1 cellular context compared by ENCODE assay signal in the genomic region with DNA sequence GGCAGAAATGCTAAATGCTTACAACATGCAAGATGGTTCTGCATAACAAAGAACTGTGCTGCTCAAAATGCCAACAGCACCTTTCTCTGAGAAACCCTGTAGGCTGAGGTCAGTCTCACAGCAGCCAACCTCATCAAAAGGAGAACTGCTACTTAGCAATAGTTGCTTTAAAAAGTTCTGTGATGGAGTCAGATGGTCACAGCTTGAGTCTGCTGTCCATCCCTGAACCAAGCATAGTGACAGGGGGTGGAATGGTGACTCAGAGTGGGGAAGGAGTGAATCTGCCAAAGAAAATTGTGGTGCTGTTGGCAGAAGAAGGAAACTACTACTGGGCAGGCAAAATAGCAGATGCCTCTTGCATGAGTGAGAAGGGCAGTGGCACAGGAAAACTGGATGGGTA.
TF ChIP-seq lines count a peak whose summit lies in the region.

No MANE protein-coding gene starts in this region.

TF ChIP-seq in H1, 55 proteins besides CTCF, POLR2A, EP300 and RAD21 (continued from another document):
- TF ChIP-seq SIX5 (IDR thresholded peaks at IDR 0.05; ENCODE audit: low read depth, low read length) (no peak), EZH2 (IDR thresholded peaks at IDR 0.05; ENCODE audit: low read depth, low read length, severe bottlenecking) (no peak), NANOG (IDR thresholded peaks at IDR 0.05; ENCODE audit: insufficient read depth, low read depth, low read length, poor library complexity, severe bottlenecking) (no peak), CHD1 (IDR thresholded peaks at IDR 0.05; ENCODE audit: low read depth, low read length) (no peak), SP1 (IDR thresholded peaks at IDR 0.05; ENCODE audit: low read depth, low read length) (no peak), RXRA (IDR thresholded peaks at IDR 0.05; ENCODE audit: insufficient read depth, low read depth, low read length) (no peak), TAF7 (optimal IDR thresholded peaks at IDR 0.05; ENCODE audit: borderline replicate concordance, low read depth, low read length) (no peak), CHD2 (IDR thresholded peaks at IDR 0.05; ENCODE audit: low read length) (no peak), KDM4A (IDR thresholded peaks at IDR 0.05; ENCODE audit: low read depth, low read length, severe bottlenecking) (no peak), JUND (IDR thresholded peaks at IDR 0.05; ENCODE audit: low read length) (no peak), HDAC6 (IDR thresholded peaks at IDR 0.05; ENCODE audit: low read depth, low read length) (no peak)
- TF ChIP-seq, protein P1, sequence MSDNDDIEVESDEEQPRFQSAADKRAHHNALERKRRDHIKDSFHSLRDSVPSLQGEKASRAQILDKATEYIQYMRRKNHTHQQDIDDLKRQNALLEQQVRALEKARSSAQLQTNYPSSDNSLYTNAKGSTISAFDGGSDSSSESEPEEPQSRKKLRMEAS (IDR thresholded peaks at IDR 0.05) = no peak
- TF ChIP-seq, protein P2, sequence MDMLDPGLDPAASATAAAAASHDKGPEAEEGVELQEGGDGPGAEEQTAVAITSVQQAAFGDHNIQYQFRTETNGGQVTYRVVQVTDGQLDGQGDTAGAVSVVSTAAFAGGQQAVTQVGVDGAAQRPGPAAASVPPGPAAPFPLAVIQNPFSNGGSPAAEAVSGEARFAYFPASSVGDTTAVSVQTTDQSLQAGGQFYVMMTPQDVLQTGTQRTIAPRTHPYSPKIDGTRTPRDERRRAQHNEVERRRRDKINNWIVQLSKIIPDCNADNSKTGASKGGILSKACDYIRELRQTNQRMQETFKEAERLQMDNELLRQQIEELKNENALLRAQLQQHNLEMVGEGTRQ (IDR thresholded peaks at IDR 0.05; ENCODE audit: low read length) = no peak
- TF ChIP-seq, protein P3, sequence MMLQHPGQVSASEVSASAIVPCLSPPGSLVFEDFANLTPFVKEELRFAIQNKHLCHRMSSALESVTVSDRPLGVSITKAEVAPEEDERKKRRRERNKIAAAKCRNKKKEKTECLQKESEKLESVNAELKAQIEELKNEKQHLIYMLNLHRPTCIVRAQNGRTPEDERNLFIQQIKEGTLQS (IDR thresholded peaks at IDR 0.05; ENCODE audit: insufficient read depth, low read depth, low read length) = no peak
